In the genomic region with DNA sequence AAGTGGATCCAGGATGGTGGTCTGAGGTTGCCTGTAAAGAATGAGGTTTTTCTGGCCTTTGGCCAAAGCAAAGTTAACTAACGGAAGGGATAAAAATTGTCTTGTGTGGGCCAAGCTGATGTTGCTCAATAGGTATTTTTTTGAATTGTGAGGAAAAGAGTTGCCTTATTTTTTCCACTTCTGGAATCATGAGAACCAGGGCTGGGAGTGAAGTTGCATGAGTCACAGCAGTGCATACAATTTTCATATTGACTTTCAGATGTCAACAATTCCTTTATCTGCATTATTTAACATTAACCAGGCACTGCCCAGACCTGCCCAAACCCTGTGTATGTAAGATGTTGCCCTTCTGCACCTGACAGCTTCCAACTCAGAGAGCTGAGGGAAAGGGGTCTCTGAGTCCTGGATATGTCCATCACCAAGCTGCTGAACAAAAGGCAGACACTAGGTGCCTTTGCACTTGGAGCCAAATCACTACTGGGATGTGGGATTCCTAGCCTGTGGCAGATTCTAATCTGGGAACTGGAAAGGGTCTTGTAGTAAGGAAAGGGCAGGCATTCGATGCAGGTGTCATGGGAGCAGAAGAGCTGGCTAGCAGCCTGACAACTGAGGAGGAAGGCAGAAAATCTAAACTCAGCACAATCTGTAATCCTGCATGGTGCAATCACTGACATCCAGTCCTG, we compare ENCODE assay signal across 9 cellular contexts. TPM values are rescaled to one million over a fixed set of nuclear protein-coding genes. Genes with fewer than 3 reads are reported as not detected.
DNase-seq lines count a peak whose midpoint lies in the region; ATAC-seq, FAIRE-seq and TF ChIP-seq lines count a peak whose summit lies in the region.
"Had no signal": no experiment of that assay in that cellular context is flagged by ENCODE, and none has a peak within 500 bp of the region (broad histone marks: within the 10 kb centered on the region; RNA-seq: fewer than 3 reads in every experiment).

No MANE protein-coding gene starts in this region.

- no peak for TF ChIP-seq POLR2A in GM12892 (IDR thresholded peaks at IDR 0.05; ENCODE audit: low read depth, low read length)

- peak; percentile 68 for DNase-seq in H4 (ENCODE audit: low spot score)
- peak; percentile 77 for DNase-seq in RPMI7951 (ENCODE audit: low read depth)
- DNase-seq in fibroblast of pulmonary artery (ENCODE audit: low read depth): peak; percentile 97
- DNase-seq in renal cortical epithelial cell (ENCODE audit: low read depth): peak; percentile 92
- DNase-seq in globus pallidus (ENCODE audit: low spot score): no peak
- no peak for DNase-seq in GM12892 (ENCODE audit: insufficient read length)
- DNase-seq: NCI-H2171, T1000 had no signal

- H3K4me3 ChIP-seq in fibroblast of pulmonary artery (replicated peaks; ENCODE audit: low read depth, low read length): no peak overlapping the region

- FAIRE-seq in GM12892 (lab: Jason Lieb, UNC): no peak

- no peak for ATAC-seq in GM19395 (IDR thresholded peaks at IDR 0.05; ENCODE audit: unreplicated experiment)

- TF ChIP-seq CTCF in fibroblast of pulmonary artery (IDR thresholded peaks at IDR 0.05; ENCODE audit: low read length, missing control alignments): no peak

RNA-seq across cellular contexts. Expression of a gene that starts 52.3 kb away (rescaled TPM):
- 23.9 and 25.8 TPM in 2 replicates for total RNA-seq in H4 (2014; rRNA removed; shearing (Covaris generic))
- total RNA-seq in RPMI7951 (2014; rRNA removed; shearing (Covaris generic)): 13.9 and 14.9 TPM in 2 replicates
- total RNA-seq in renal cortical epithelial cell: 11.5 and 12.5 TPM in 2 replicates
- 5.5 TPM for polyA plus RNA-seq in GM12892 (2012; ENCODE audit: missing spikeins)

Comparison
In these comparisons a context has a peak if more than half of its experiments do, and no peak if none do; other contexts are left out.
1. DNase-seq: peak in H4 (single experiment), RPMI7951 (single experiment), fibroblast of pulmonary artery (single experiment) and renal cortical epithelial cell (single experiment); none in globus pallidus (single experiment) and GM12892 (single experiment).